In the genomic region with DNA sequence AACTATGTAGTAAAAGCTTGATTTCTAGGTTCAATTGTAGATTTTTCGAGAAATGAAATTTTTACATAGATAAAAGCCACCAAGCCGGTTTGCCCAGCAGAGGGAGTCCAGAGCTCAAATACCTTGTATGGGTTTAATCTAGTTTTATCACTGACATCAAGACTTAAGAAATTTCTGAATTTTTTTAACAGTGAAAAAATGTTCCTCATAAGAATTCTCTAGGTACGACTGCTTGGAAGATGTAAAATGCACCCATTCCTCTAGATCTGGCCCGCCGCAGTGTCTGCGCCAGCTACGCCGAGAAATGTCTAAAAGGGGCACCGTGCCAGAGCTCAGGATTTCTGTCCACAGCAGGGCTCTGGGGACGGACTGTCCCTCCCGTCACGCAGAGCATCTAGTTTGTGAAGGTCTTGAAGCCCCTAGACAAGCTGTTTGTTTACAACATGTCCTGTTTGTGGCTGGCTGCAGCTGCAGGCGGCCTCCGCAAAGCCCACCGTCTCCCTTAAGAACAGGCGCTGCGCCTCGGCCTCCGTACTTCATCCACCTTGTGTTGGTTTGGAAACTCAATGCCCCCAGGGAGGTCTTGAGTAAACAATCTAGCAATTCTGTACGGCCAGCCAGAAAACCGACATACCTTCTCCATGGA, we compare ENCODE assay signal across 1 cellular context.
TF ChIP-seq lines count a peak whose summit lies in the region.

No MANE protein-coding gene starts in this region.

TF ChIP-seq in GM23338, 12 proteins besides CTCF, POLR2A, EP300 and RAD21 (continued from another document):
- TF ChIP-seq, protein P1, sequence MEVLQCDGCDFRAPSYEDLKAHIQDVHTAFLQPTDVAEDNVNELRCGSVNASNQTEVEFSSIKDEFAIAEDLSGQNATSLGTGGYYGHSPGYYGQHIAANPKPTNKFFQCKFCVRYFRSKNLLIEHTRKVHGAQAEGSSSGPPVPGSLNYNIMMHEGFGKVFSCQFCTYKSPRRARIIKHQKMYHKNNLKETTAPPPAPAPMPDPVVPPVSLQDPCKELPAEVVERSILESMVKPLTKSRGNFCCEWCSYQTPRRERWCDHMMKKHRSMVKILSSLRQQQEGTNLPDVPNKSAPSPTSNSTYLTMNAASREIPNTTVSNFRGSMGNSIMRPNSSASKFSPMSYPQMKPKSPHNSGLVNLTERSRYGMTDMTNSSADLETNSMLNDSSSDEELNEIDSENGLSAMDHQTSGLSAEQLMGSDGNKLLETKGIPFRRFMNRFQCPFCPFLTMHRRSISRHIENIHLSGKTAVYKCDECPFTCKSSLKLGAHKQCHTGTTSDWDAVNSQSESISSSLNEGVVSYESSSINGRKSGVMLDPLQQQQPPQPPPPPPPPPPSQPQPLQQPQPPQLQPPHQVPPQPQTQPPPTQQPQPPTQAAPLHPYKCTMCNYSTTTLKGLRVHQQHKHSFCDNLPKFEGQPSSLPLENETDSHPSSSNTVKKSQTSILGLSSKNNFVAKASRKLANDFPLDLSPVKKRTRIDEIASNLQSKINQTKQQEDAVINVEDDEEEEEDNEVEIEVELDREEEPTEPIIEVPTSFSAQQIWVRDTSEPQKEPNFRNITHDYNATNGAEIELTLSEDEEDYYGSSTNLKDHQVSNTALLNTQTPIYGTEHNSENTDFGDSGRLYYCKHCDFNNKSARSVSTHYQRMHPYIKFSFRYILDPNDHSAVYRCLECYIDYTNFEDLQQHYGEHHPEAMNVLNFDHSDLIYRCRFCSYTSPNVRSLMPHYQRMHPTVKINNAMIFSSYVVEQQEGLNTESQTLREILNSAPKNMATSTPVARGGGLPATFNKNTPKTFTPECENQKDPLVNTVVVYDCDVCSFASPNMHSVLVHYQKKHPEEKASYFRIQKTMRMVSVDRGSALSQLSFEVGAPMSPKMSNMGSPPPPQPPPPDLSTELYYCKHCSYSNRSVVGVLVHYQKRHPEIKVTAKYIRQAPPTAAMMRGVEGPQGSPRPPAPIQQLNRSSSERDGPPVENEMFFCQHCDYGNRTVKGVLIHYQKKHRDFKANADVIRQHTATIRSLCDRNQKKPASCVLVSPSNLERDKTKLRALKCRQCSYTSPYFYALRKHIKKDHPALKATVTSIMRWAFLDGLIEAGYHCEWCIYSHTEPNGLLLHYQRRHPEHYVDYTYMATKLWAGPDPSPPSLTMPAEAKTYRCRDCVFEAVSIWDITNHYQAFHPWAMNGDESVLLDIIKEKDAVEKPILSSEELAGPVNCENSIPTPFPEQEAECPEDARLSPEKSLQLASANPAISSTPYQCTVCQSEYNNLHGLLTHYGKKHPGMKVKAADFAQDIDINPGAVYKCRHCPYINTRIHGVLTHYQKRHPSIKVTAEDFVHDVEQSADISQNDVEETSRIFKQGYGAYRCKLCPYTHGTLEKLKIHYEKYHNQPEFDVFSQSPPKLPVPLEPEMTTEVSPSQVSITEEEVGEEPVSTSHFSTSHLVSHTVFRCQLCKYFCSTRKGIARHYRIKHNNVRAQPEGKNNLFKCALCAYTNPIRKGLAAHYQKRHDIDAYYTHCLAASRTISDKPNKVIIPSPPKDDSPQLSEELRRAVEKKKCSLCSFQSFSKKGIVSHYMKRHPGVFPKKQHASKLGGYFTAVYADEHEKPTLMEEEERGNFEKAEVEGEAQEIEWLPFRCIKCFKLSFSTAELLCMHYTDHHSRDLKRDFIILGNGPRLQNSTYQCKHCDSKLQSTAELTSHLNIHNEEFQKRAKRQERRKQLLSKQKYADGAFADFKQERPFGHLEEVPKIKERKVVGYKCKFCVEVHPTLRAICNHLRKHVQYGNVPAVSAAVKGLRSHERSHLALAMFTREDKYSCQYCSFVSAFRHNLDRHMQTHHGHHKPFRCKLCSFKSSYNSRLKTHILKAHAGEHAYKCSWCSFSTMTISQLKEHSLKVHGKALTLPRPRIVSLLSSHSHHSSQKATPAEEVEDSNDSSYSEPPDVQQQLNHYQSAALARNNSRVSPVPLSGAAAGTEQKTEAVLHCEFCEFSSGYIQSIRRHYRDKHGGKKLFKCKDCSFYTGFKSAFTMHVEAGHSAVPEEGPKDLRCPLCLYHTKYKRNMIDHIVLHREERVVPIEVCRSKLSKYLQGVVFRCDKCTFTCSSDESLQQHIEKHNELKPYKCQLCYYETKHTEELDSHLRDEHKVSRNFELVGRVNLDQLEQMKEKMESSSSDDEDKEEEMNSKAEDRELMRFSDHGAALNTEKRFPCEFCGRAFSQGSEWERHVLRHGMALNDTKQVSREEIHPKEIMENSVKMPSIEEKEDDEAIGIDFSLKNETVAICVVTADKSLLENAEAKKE (CRISPR knock-in tag; IDR thresholded peaks at IDR 0.05): no peak
- TF ChIP-seq NANOG (IDR thresholded peaks at IDR 0.05; ENCODE audit: borderline replicate concordance): no peak
- no peak for TF ChIP-seq JUNB (IDR thresholded peaks at IDR 0.05; ENCODE audit: unreplicated experiment)
- TF ChIP-seq ZNF114 (CRISPR knock-in tag; IDR thresholded peaks at IDR 0.05): no peak
- no peak for TF ChIP-seq POLR2AphosphoS5 (IDR thresholded peaks at IDR 0.05; ENCODE audit: low read depth)
- TF ChIP-seq CREB1 (CRISPR knock-in tag; IDR thresholded peaks at IDR 0.05; ENCODE audit: low read depth): no peak
